In the genomic region with DNA sequence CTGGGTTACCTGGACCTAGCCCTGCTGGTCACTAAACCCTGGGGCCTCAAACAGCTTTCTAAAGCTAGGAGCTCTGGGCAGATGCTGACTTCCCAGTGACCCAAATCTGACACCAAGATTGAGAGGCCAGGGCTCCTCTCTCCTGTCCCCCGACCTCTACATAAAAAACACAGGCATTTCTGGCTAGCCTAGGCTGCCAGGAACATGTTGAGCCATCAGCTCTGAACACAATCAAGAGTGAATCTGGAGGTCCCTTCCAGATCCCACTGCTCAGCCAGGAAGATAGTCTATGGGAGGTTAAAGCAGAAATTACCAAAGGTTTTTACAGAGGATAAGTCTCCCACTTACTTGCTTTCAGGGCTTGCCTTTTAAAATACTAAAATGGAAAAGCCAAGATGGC, we compare ENCODE assay signal across 1 cellular context.
TF ChIP-seq lines count a peak whose summit lies in the region.

No MANE protein-coding gene starts in this region.

TF ChIP-seq in SK-N-SH treated with all-trans-retinoic acid at 6 μM for 48 hours, 23 proteins besides CTCF, POLR2A, EP300 and RAD21 (continued from another document):
- TF ChIP-seq PPARA (CRISPR knock-in tag; IDR thresholded peaks at IDR 0.05; ENCODE audit: borderline replicate concordance) (no peak), OSR1 (CRISPR knock-in tag; IDR thresholded peaks at IDR 0.05) (no peak), SNAI2 (CRISPR knock-in tag; IDR thresholded peaks at IDR 0.05) (no peak), ZC3H10 (CRISPR knock-in tag; IDR thresholded peaks at IDR 0.05) (no peak)
TF ChIP-seq in SK-N-SH treated with all-trans-retinoic acid at 6 μM for 48 hours: peak in this region for 0.
